In the genomic region with DNA sequence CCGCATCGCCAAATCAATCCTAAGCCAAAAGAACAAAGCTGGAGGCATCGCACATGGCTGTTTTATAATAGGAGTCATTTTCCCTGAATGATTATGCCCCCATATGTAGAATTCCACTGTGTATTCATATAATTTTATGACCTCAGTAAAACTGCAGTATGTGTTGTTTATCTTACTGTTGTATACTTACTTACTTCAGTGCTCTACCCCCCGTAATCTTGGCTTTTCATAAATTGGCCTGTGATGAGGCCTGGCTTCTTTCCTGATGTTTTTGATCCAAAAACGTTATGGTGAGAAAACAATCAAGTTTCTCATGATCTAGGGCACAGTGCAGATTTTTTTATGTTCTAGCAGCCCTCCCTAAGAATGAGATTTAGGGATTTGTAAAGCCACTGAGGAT, we compare ENCODE assay signal across 18 cellular contexts.
"Had no signal": no experiment of that assay in that cellular context is flagged by ENCODE, and none has a peak within 500 bp of the region (broad histone marks: within the 10 kb centered on the region; RNA-seq: fewer than 3 reads in every experiment).

No MANE protein-coding gene starts in this region.

- H3K4me3 ChIP-seq: ascending aorta, esophagus muscularis mucosa, lower lobe of right lung, spleen, thoracic aorta, upper lobe of right lung had no signal

- ATAC-seq: activated CD8-positive, alpha-beta T cell treated with anti-CD3 and anti-CD28 coated beads for 36 hours; activated naive CD8-positive, alpha-beta T cell treated with anti-CD3 and anti-CD28 coated beads, Interleukin-2, amount 50 U/mL, for 24 hours; lower lobe of right lung; natural killer cell treated with Interleukin-12 subunit alpha and Interleukin-12 subunit beta and Interleukin-15 and Interleukin-18, amount 100 ng/mL, for 72 hours; stimulated activated memory B cell treated with anti-CD40 and anti-IgM and Interleukin-4, amounts not matched to agents 10 μg/mL and 1 μg/mL and 100 μg/mL, for 72 hours; upper lobe of right lung had no signal

- DNase-seq: activated CD4-positive, alpha-beta T cell treated with anti-CD3 and anti-CD28 coated beads, Interleukin-2, amount 10 ng/mL, durations not matched to agents 24 days and 14 days; activated CD8-positive, alpha-beta T cell treated with anti-CD3 and anti-CD28 coated beads for 36 hours; activated naive CD4-positive, alpha-beta T cell treated with anti-CD3 and anti-CD28 coated beads for 36 hours; activated naive CD8-positive, alpha-beta T cell treated with anti-CD3 and anti-CD28 coated beads, Interleukin-2, amount 50 U/mL, for 24 hours; activated T-cell treated with anti-CD3 and anti-CD28 coated beads, Interleukin-2, amount 50 U/mL, for 24 hours; effector CD4-positive, alpha-beta T cell; foreskin melanocyte; glutamatergic neuron; hippocampal formation; lower lobe of right lung; spleen; stimulated activated CD4-positive, alpha-beta T cell treated with anti-CD3 and anti-CD28 coated beads, Interleukin-4, amount 100 ng/mL, for 4 hours; upper lobe of right lung had no signal
